ENCODE assay signal across 31 cellular contexts in genomic region chr3:46131884-46132478, GRCh38.
"Had no signal": no experiment of that assay in that cellular context is flagged by ENCODE, and none has a peak within 500 bp of the region (broad histone marks: within the 10 kb centered on the region; RNA-seq: fewer than 3 reads in every experiment).

No MANE protein-coding gene starts in this region.

- H3K27ac ChIP-seq: cardiac muscle cell, PC-9, RWPE1, WERI-Rb-1 had no signal

- DNase-seq: activated CD4-positive, alpha-beta memory T cell treated with anti-CD3 and anti-CD28 coated beads, Interleukin-2, amount 10 ng/mL, durations not matched to agents 7 days and 5 days; activated CD4-positive, alpha-beta T cell treated with anti-CD3 and anti-CD28 coated beads for 1 hour; activated CD4-positive, alpha-beta T cell treated with anti-CD3 and anti-CD28 coated beads for 48 hours; activated CD4-positive, CD25-positive, alpha-beta regulatory T cell; activated CD8-positive, alpha-beta memory T cell treated with anti-CD3 and anti-CD28 coated beads for 24 hours; activated CD8-positive, alpha-beta memory T cell treated with anti-CD3 and anti-CD28 coated beads, Interleukin-2, amount 10 ng/mL, durations not matched to agents 7 days and 5 days; activated CD8-positive, alpha-beta memory T cell treated with anti-CD3 and anti-CD28 coated beads, Interleukin-2, amount 50 U/mL, for 48 hours; activated effector memory CD4-positive, alpha-beta T cell treated with Interleukin-2 at 50 U/mL for 16 hours; activated naive CD4-positive, alpha-beta T cell treated with anti-CD3 and anti-CD28 coated beads, Interleukin-2, amount 10 ng/mL, durations not matched to agents 7 days and 5 days; activated naive CD8-positive, alpha-beta T cell treated with anti-CD3 and anti-CD28 coated beads, Interleukin-2, amount 50 U/mL, for 24 hours; activated T-cell treated with anti-CD3 and anti-CD28 coated beads, Interleukin-2, amount 50 U/mL, for 48 hours; NCI-H1105; NCI-H1417 treated with DMSO at 0.1 percent for 48 hours; NCI-H187 treated with DMSO at 0.1 percent for 48 hours; NCI-H2081; NCI-H2171 treated with DMSO at 0.1 percent for 48 hours; NCI-H2227 treated with DMSO at 0.1 percent for 48 hours; NCI-H446; NCI-H510A treated with DMSO at 0.1 percent for 48 hours; NCI-H526 treated with DMSO at 0.1 percent for 48 hours; NCI-H774; PC-9; SIG-M5; SW 1271; T-helper 1 cell; T1000; WERI-Rb-1 had no signal

- H3K4me3 ChIP-seq: cardiac muscle cell, K562, PC-9 had no signal

- H3K36me3 ChIP-seq: cardiac muscle cell, WERI-Rb-1 had no signal

- H3K4me2 ChIP-seq: PC-9 had no signal

- H2AFZ ChIP-seq: PC-9 had no signal

- ATAC-seq: activated CD8-positive, alpha-beta memory T cell treated with anti-CD3 and anti-CD28 coated beads, Interleukin-2, amount 10 ng/mL, durations not matched to agents 7 days and 5 days; activated naive CD8-positive, alpha-beta T cell treated with anti-CD3 and anti-CD28 coated beads, Interleukin-2, amount 50 U/mL, for 24 hours; K562; Right ventricle myocardium inferior had no signal

- H3K27me3 ChIP-seq: cardiac muscle cell had no signal
